1 cellular context compared by ENCODE assay signal in the genomic region with DNA sequence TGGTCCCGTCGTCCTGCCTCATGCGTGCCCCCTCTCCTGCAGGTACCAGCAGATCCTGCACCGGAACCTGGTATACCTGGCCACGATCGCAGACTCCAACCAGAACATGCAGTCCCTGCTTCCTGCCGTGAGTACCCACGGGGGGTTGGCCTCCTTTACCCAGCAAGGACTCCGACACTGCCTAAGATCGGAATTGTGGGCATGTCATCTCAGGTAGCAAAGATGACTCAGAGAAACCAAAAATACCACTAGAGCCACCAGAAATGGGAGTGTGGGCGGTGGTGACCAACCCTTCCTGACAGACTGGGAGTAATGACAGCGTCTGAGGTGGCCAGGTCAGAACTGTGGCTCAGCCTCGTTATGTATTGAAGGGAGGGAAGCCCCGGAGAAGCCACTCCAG.
TF ChIP-seq lines count a peak whose summit lies in the region.

No MANE protein-coding gene starts in this region.

TF ChIP-seq in GM23338, 12 proteins besides CTCF, POLR2A, EP300 and RAD21 (continued from another document):
- no peak for TF ChIP-seq ZNF462 (CRISPR knock-in tag; IDR thresholded peaks at IDR 0.05)
- TF ChIP-seq ETS1 (IDR thresholded peaks at IDR 0.05), result no peak
- TF ChIP-seq POLR2AphosphoS5 (IDR thresholded peaks at IDR 0.05; ENCODE audit: low read depth), result no peak
- no peak for TF ChIP-seq ZNF114 (CRISPR knock-in tag; IDR thresholded peaks at IDR 0.05)
- no peak for TF ChIP-seq JUNB (IDR thresholded peaks at IDR 0.05; ENCODE audit: unreplicated experiment)
